Comparison of ENCODE assay signal across 7 cellular contexts in the genomic region with DNA sequence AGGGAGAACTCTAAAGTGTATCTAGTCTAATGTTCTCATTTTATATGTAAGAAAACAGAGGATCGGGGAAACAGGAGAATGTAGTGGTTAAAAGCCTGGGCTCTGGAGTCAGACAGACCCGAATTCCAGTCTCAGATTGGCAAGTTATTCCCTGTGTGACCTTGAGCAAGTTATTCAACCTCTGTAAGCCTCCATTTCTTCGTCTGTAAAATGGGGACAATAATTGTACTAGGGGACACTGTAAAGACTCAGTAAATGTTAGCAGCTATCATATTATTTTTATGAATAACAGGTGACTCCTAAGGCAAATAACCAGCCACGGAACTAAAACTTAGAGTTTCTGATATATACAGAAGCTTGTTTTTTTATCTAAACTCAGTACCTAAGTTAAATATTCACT.
"Had no signal": no experiment of that assay in that cellular context is flagged by ENCODE, and none has a peak within 500 bp of the region (broad histone marks: within the 10 kb centered on the region; RNA-seq: fewer than 3 reads in every experiment).

No MANE protein-coding gene starts in this region.

- H3K4me2 ChIP-seq: KMS-11 had no signal

- H3K9ac ChIP-seq: KMS-11 had no signal

- ATAC-seq: HepG2 had no signal

- DNase-seq: IMR-90, KBM-7, KG1 had no signal

- H3K27ac ChIP-seq: HL-60, KMS-11 had no signal

- FAIRE-seq: HepG2, HTR-8/SVneo had no signal
